In genomic region chrX:51336584-51336983, GRCh38 we compare ENCODE assay signal across 9 cellular contexts. TPM values are rescaled to one million over a fixed set of nuclear protein-coding genes. Genes with fewer than 3 reads are reported as not detected.
DNase-seq lines count a peak whose midpoint lies in the region; ATAC-seq and TF ChIP-seq lines count a peak whose summit lies in the region.
"Had no signal": no experiment of that assay in that cellular context is flagged by ENCODE, and none has a peak within 500 bp of the region (broad histone marks: within the 10 kb centered on the region; RNA-seq: fewer than 3 reads in every experiment).

No MANE protein-coding gene starts in this region.

- no peak overlapping the region for H2BK12ac ChIP-seq in trophoblast cell (ENCODE audit: low read length)

- H3K9ac ChIP-seq in KMS-11 (no peak overlapping the region), trophoblast cell (ENCODE audit: low read length) (no peak overlapping the region)

- H3K4me1 ChIP-seq in KMS-11 (ENCODE audit: low read depth, poor library complexity, severe bottlenecking), result no peaks in the 10 kb centered on the region
- H3K4me1 ChIP-seq in trophoblast cell (ENCODE audit: control insufficient read depth in 1 of 2, insufficient read depth in 2 of 2, low read length in 2 of 2), result peaks cover 0 to 2% of the 10 kb centered on the region in 2 experiments

- no peak for ATAC-seq in HG03039 (IDR thresholded peaks at IDR 0.05; ENCODE audit: unreplicated experiment)

- H2AK5ac ChIP-seq in trophoblast cell (ENCODE audit: low read length), result no peak overlapping the region

- H3K18ac ChIP-seq in trophoblast cell (ENCODE audit: low read length), result no peak overlapping the region

- H3K9me3 ChIP-seq in trophoblast cell (ENCODE audit: insufficient read depth, low read depth, low read length), result no peaks in the 10 kb centered on the region

- H3K79me2 ChIP-seq in KMS-11 (ENCODE audit: insufficient read depth, low read depth), result no peaks in the 10 kb centered on the region
- no peaks in the 10 kb centered on the region for H3K79me2 ChIP-seq in trophoblast cell (ENCODE audit: control insufficient read depth, insufficient read depth, low read length, poor library complexity)

- no peak overlapping the region for H3K14ac ChIP-seq in trophoblast cell (ENCODE audit: low read length)

- TF ChIP-seq CTCF in GM12874 (IDR thresholded peaks at IDR 0.05; ENCODE audit: insufficient read depth, low read depth, low read length) (peak; percentile 14; the same call in 1 of the 2 replicates), KMS-11 (conservative IDR thresholded peaks at IDR 0.05; ENCODE audit: low read depth, low read length) (peak; percentile 65), VCaP (conservative IDR thresholded peaks at IDR 0.05) (peak; percentile 57)

- no peak overlapping the region for H4K91ac ChIP-seq in trophoblast cell (ENCODE audit: low read depth, low read length)

- no CpG with 5 or more reads among the region's 3 CpGs for WGBS in trophoblast cell (ENCODE audit: extremely low coverage, insufficient coverage, insufficient read length)

- no peaks in the 10 kb centered on the region for H3K27me3 ChIP-seq in KMS-11 (ENCODE audit: insufficient read depth, low read depth)
- no peaks in the 10 kb centered on the region for H3K27me3 ChIP-seq in trophoblast cell (ENCODE audit: insufficient read depth, low read length)

- H3K4me2 ChIP-seq in KMS-11 (no peak overlapping the region), trophoblast cell (ENCODE audit: low read length) (no peak overlapping the region)

- no peak overlapping the region for H3K4ac ChIP-seq in trophoblast cell (ENCODE audit: low read depth, low read length)

- no peak overlapping the region for H4K12ac ChIP-seq in trophoblast cell (ENCODE audit: low read depth, low read length)

- H3K79me1 ChIP-seq in trophoblast cell (ENCODE audit: low read length), result no peaks in the 10 kb centered on the region

- no peak overlapping the region for H2BK5ac ChIP-seq in trophoblast cell (ENCODE audit: low read depth, low read length, poor library complexity)

- H3K27ac ChIP-seq in KMS-11 (no peak overlapping the region), VCaP (no peak overlapping the region), trophoblast cell (ENCODE audit: low read depth, low read length) (no peak overlapping the region)

- H4K8ac ChIP-seq in trophoblast cell (ENCODE audit: low read depth, low read length), result no peak overlapping the region

- H3K23ac ChIP-seq in trophoblast cell (ENCODE audit: low read length), result no peak overlapping the region

- no peaks in the 10 kb centered on the region for H4K20me1 ChIP-seq in KMS-11 (ENCODE audit: insufficient read depth)

- H3K36me3 ChIP-seq in KMS-11 (ENCODE audit: insufficient read depth) (no peaks in the 10 kb centered on the region), trophoblast cell (ENCODE audit: control insufficient read depth in 1 of 2, insufficient read depth in 2 of 2, low read length in 2 of 2) (no peaks in the 10 kb centered on the region)

- H2BK120ac ChIP-seq in trophoblast cell (ENCODE audit: insufficient read depth, low read length, poor library complexity), result no peak overlapping the region

- H3K4me3 ChIP-seq in KMS-11 (IDR thresholded peaks at IDR 0.05; ENCODE audit: insufficient read depth, low read depth, low read length) (no peak overlapping the region), trophoblast cell (ENCODE audit: low read depth, low read length) (no peak overlapping the region)
- H3K4me3 ChIP-seq: lung had no signal

- H2AFZ ChIP-seq in KMS-11 (ENCODE audit: low read depth), result no peak overlapping the region
- no peak overlapping the region for H2AFZ ChIP-seq in trophoblast cell (ENCODE audit: insufficient read depth, low read length, poor library complexity)

- peak; percentile 6 to 8 for DNase-seq in AML-193 (lab: John Stamatoyannopoulos, UW)
- peak; percentile 40 for DNase-seq in fibroblast of peridontal ligament (ENCODE audit: extremely low read depth)
- DNase-seq in trophoblast cell, result peak; percentile 4 to 61
- no peak for DNase-seq in activated T-cell treated with anti-CD3 and anti-CD28 coated beads, Interleukin-2, amount 50 U/mL, for 1 hour

RNA-seq across cellular contexts. Expression of gene NUDT10, which starts 4.0 kb away (rescaled TPM):
- 1.0 and 1.1 TPM in 2 replicates for polyA plus RNA-seq in trophoblast cell (2013)

Comparison
In these comparisons a context has a peak if more than half of its experiments do, and no peak if none do; other contexts are left out.
1. CTCF ChIP-seq: peak in every context shown above with its lines; median percentile 65 in KMS-11; 57 in VCaP; 14 in GM12874.